ENCODE assay signal across 1 cellular context in the genomic region with DNA sequence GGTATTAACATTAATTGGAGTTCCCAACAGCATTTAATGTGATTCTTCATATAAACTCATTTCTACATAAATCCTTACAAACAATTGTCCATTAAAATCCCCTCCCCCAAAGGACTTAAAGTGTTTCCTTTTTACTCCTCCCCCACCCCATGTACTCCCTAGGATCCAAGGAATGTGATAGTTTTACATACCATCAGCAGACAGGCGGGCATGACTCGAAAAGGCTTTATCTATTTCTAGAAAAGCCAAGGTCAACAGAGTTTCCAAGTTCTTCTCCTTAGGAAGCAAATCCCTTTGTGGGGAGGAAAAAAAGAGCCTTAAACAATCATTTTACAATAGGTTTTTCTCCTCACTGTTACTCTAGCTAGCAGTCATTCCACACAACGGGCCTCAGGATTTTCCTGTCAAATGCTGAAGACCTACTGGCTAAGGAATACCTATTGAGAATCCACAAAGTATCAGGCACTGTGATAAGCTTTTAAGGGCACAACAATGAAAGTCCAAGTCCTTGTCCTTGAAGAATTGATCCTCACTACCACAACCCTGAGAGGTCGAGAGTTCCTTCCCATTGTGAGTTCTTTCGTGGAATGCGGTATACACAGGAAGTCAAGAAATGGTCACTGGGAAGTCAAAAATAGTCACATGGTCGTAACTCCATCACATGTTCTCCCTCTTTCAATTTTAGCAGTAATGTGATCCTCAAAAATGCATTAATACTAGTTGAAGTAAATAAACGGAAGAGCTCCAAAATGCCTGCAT.
TF ChIP-seq lines count a peak whose summit lies in the region.

No MANE protein-coding gene starts in this region.

TF ChIP-seq in GM12878, 131 proteins besides CTCF, POLR2A, EP300 and RAD21:
- TF ChIP-seq RAD51 (IDR thresholded peaks at IDR 0.05): peak; percentile 71
- no peak for TF ChIP-seq ZNF384 (IDR thresholded peaks at IDR 0.05; ENCODE audit: borderline replicate concordance, low read depth, low read length)
